Comparison of ENCODE assay signal across 33 cellular contexts in genomic region chr11:133797542-133797941, GRCh38. TPM values are rescaled to one million over a fixed set of nuclear protein-coding genes. Genes with fewer than 3 reads are reported as not detected.
"Had no signal": no experiment of that assay in that cellular context is flagged by ENCODE, and none has a peak within 500 bp of the region (broad histone marks: within the 10 kb centered on the region; RNA-seq: fewer than 3 reads in every experiment).

No MANE protein-coding gene starts in this region.

- H3K36me3 ChIP-seq: brain microvascular endothelial cell, SJSA1 had no signal

- H3K36me3 Mint-ChIP-seq: activated CD4-positive, alpha-beta memory T cell treated with anti-CD3 and anti-CD28 coated beads for 36 hours; activated naive CD8-positive, alpha-beta T cell treated with anti-CD3 and anti-CD28 coated beads for 36 hours had no signal

- ATAC-seq: activated T-cell treated with anti-CD3 and anti-CD28 coated beads, Interleukin-2, amount 50 U/mL, for 72 hours; activated T-helper 17 cell treated with anti-CD3 and anti-CD28 coated beads, Interleukin-2, amount 50 U/mL, for 72 hours; K562; Panc1; T-helper 17 cell had no signal

- H3K9me3 ChIP-seq: SJSA1, SK-N-SH had no signal

- H3K4me3 Mint-ChIP-seq: activated B cell treated with CpG ODN at 0.5 μM for 24 hours; activated CD4-positive, alpha-beta memory T cell treated with anti-CD3 and anti-CD28 coated beads for 36 hours; activated naive CD8-positive, alpha-beta T cell treated with anti-CD3 and anti-CD28 coated beads for 36 hours; activated T-cell treated with anti-CD3 and anti-CD28 coated beads, Interleukin-2, amount 50 U/mL, for 72 hours; activated T-helper 17 cell treated with anti-CD3 and anti-CD28 coated beads, Interleukin-2, amount 50 U/mL, for 72 hours; central memory CD8-positive, alpha-beta T cell; T-helper 17 cell had no signal

- H3K4me3 ChIP-seq: K562, SJSA1 had no signal

- DNase-seq: activated B cell treated with CpG ODN at 0.5 μM for 24 hours; activated CD4-positive, alpha-beta memory T cell treated with anti-CD3 and anti-CD28 coated beads for 36 hours; activated CD4-positive, alpha-beta T cell treated with anti-CD3 and anti-CD28 coated beads for 4 hours; activated CD4-positive, alpha-beta T cell treated with anti-CD3 and anti-CD28 coated beads, Interleukin-2, amount 50 U/mL, for 1 hour; activated CD4-positive, CD25-positive, alpha-beta regulatory T cell treated with anti-CD3 and anti-CD28 coated beads, Interleukin-2, amount 50 U/mL, for 72 hours; activated effector memory CD4-positive, alpha-beta T cell treated with anti-CD3 and anti-CD28 coated beads, Interleukin-2, amount 50 U/mL, for 16 hours; activated naive CD4-positive, alpha-beta T cell; activated naive CD4-positive, alpha-beta T cell treated with anti-CD3 and anti-CD28 coated beads, Interleukin-2, amount 50 U/mL, for 16 hours; activated naive CD8-positive, alpha-beta T cell treated with anti-CD3 and anti-CD28 coated beads for 36 hours; activated T-cell treated with anti-CD3 and anti-CD28 coated beads, Interleukin-2, amount 50 U/mL, for 1 hour; activated T-cell treated with anti-CD3 and anti-CD28 coated beads, Interleukin-2, amount 50 U/mL, for 72 hours; amniotic stem cell; aorta; brain microvascular endothelial cell; NCI-H1092 treated with DMSO at 0.1 percent for 48 hours; NCI-H1417; NCI-H146; NCI-H187; NCI-H2029 treated with DMSO at 0.1 percent for 48 hours; NCI-H2107; NCI-H510A; NCI-H774; SHP77; SK-N-SH; T-helper 17 cell had no signal

- H3K27me3 Mint-ChIP-seq: activated B cell treated with CpG ODN at 0.5 μM for 24 hours, T-helper 17 cell had no signal

- H3K4me1 Mint-ChIP-seq: activated B cell treated with CpG ODN at 0.5 μM for 24 hours; activated naive CD8-positive, alpha-beta T cell treated with anti-CD3 and anti-CD28 coated beads for 36 hours; activated T-helper 17 cell treated with anti-CD3 and anti-CD28 coated beads, Interleukin-2, amount 50 U/mL, for 72 hours; central memory CD8-positive, alpha-beta T cell; T-helper 17 cell had no signal

- H3K4me1 ChIP-seq: SJSA1 had no signal

- H3K27ac Mint-ChIP-seq: activated B cell treated with CpG ODN at 0.5 μM for 24 hours; activated CD4-positive, alpha-beta memory T cell treated with anti-CD3 and anti-CD28 coated beads for 36 hours; activated naive CD8-positive, alpha-beta T cell treated with anti-CD3 and anti-CD28 coated beads for 36 hours; activated T-cell treated with anti-CD3 and anti-CD28 coated beads, Interleukin-2, amount 50 U/mL, for 72 hours; activated T-helper 17 cell treated with anti-CD3 and anti-CD28 coated beads, Interleukin-2, amount 50 U/mL, for 72 hours; T-helper 17 cell had no signal

RNA-seq across cellular contexts. Expression of gene SPATA19, which starts 47.8 kb away (rescaled TPM):
- total RNA-seq: activated B cell treated with CpG ODN at 0.5 μM for 24 hours; activated CD4-positive, alpha-beta memory T cell treated with anti-CD3 and anti-CD28 coated beads for 36 hours; activated naive CD8-positive, alpha-beta T cell treated with anti-CD3 and anti-CD28 coated beads for 36 hours; activated T-cell treated with anti-CD3 and anti-CD28 coated beads, Interleukin-2, amount 50 U/mL, for 72 hours; activated T-helper 17 cell treated with anti-CD3 and anti-CD28 coated beads, Interleukin-2, amount 50 U/mL, for 72 hours; aorta; chondrocyte; K562; M059J; RPMI7951; SJSA1; T-helper 17 cell had no signal
